ENCODE assay signal across 11 cellular contexts in the genomic region with DNA sequence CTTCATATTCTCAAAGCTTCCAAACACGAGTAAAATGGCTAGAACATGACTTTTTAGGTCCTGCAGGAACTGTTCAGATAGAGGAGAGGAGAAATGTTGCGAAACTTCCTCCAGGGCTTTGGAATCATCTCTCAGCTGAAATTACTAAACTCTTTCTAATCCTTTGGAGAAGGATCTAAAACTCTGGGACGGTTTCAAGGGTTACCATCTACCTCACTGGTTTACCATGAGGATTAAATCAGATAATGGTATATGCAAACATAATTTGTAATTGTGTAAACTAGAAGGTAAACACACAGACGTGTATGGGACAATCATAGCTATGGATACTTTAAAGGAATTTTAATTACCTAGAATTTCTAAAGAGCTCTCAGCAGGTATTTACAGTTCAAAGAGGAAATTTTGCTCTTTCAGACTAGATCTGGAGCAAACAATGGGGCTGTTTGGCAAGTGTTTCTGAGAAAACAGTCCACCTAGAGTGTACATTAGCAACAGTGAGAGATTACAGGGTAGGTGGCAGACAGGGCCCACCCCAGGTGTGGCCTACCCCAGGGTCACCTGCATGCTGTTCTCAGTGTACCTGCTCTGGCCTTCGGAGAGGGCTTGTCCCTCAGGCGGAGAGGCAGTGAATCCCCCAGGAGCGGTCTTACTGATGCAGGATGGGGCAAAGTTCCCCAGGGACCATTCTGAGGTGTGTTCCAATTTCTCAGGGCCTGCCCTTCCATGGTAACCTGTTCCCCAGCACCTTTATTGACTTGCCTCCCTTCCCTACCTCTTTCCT.
DNase-seq lines count a peak whose midpoint lies in the region; ATAC-seq and TF ChIP-seq lines count a peak whose summit lies in the region.
"Had no signal": no experiment of that assay in that cellular context is flagged by ENCODE, and none has a peak within 500 bp of the region (broad histone marks: within the 10 kb centered on the region; RNA-seq: fewer than 3 reads in every experiment).

No MANE protein-coding gene starts in this region.

- ATAC-seq in activated naive CD8-positive, alpha-beta T cell treated with anti-CD3 and anti-CD28 coated beads, Interleukin-2, amount 10 ng/mL, durations not matched to agents 7 days and 5 days (ENCODE audit: low read depth) = no peak
- ATAC-seq in WTC11 (no peak), HG03439 (IDR thresholded peaks at IDR 0.05; ENCODE audit: unreplicated experiment) (no peak)

- peak overlapping the region; percentile 24 for H3K27ac Mint-ChIP-seq in activated naive CD8-positive, alpha-beta T cell treated with anti-CD3 and anti-CD28 coated beads, Interleukin-2, amount 10 ng/mL, durations not matched to agents 7 days and 5 days
- H3K27ac Mint-ChIP-seq in activated naive CD8-positive, alpha-beta T cell treated with anti-CD3 and anti-CD28 coated beads for 36 hours = no peak overlapping the region
- H3K27ac Mint-ChIP-seq in WTC11 = no peak overlapping the region
- H3K27ac Mint-ChIP-seq: activated naive CD4-positive, alpha-beta T cell treated with anti-CD3 and anti-CD28 coated beads, Interleukin-2, amount 10 ng/mL, durations not matched to agents 7 days and 5 days had no signal

- H3K4me3 Mint-ChIP-seq in activated naive CD8-positive, alpha-beta T cell treated with anti-CD3 and anti-CD28 coated beads, Interleukin-2, amount 10 ng/mL, durations not matched to agents 7 days and 5 days = no peak overlapping the region
- no peak overlapping the region for H3K4me3 Mint-ChIP-seq in activated naive CD8-positive, alpha-beta T cell treated with anti-CD3 and anti-CD28 coated beads for 36 hours
- H3K4me3 Mint-ChIP-seq in WTC11 = no peak overlapping the region
- H3K4me3 Mint-ChIP-seq: activated naive CD4-positive, alpha-beta T cell treated with anti-CD3 and anti-CD28 coated beads, Interleukin-2, amount 10 ng/mL, durations not matched to agents 7 days and 5 days had no signal

- H3K27ac ChIP-seq in urinary bladder (ENCODE audit: low read depth) = peak overlapping the region; percentile 64

- H3K4me1 ChIP-seq in urinary bladder (ENCODE audit: insufficient read depth) = peaks cover 2% of the 10 kb centered on the region

- peaks cover 62% of the 10 kb centered on the region for H3K4me1 Mint-ChIP-seq in activated naive CD8-positive, alpha-beta T cell treated with anti-CD3 and anti-CD28 coated beads, Interleukin-2, amount 10 ng/mL, durations not matched to agents 7 days and 5 days
- peaks cover 42% of the 10 kb centered on the region for H3K4me1 Mint-ChIP-seq in activated naive CD8-positive, alpha-beta T cell treated with anti-CD3 and anti-CD28 coated beads for 36 hours
- peaks cover 58% of the 10 kb centered on the region for H3K4me1 Mint-ChIP-seq in WTC11

- WGBS in urinary bladder = 63% methylated on average over 7 of the region's 7 CpGs

- DNase-seq in activated naive CD8-positive, alpha-beta T cell treated with anti-CD3 and anti-CD28 coated beads, Interleukin-2, amount 10 ng/mL, durations not matched to agents 7 days and 5 days = no peak
- DNase-seq in activated naive CD8-positive, alpha-beta T cell treated with anti-CD3 and anti-CD28 coated beads for 36 hours = no peak
- DNase-seq in WTC11 (ENCODE audit: low spot score) (no peak), islet precursor cell (peak; percentile 81), NCI-H2029 treated with DMSO at 0.1 percent for 48 hours (lab: John Stamatoyannopoulos, UW) (no peak), A172 (ENCODE audit: low spot score) (no peak)
- DNase-seq: activated naive CD4-positive, alpha-beta T cell treated with anti-CD3 and anti-CD28 coated beads, Interleukin-2, amount 10 ng/mL, durations not matched to agents 7 days and 5 days; MM.1S had no signal

- CTCF ChIA-PET in WTC11 (lab: Charles Lee) = no interaction called here

- H3K36me3 Mint-ChIP-seq in activated naive CD8-positive, alpha-beta T cell treated with anti-CD3 and anti-CD28 coated beads, Interleukin-2, amount 10 ng/mL, durations not matched to agents 7 days and 5 days = peaks cover 1% of the 10 kb centered on the region
- no peaks in the 10 kb centered on the region for H3K36me3 Mint-ChIP-seq in activated naive CD8-positive, alpha-beta T cell treated with anti-CD3 and anti-CD28 coated beads for 36 hours
- no peaks in the 10 kb centered on the region for H3K36me3 Mint-ChIP-seq in WTC11

- TF ChIP-seq CTCF in WTC11 (IDR thresholded peaks at IDR 0.05) = no peak

- no peaks in the 10 kb centered on the region for H3K36me3 ChIP-seq in urinary bladder (ENCODE audit: insufficient read depth)

- H3K9me3 Mint-ChIP-seq in activated naive CD8-positive, alpha-beta T cell treated with anti-CD3 and anti-CD28 coated beads, Interleukin-2, amount 10 ng/mL, durations not matched to agents 7 days and 5 days = no peaks in the 10 kb centered on the region
- no peaks in the 10 kb centered on the region for H3K9me3 Mint-ChIP-seq in activated naive CD8-positive, alpha-beta T cell treated with anti-CD3 and anti-CD28 coated beads for 36 hours
- H3K9me3 Mint-ChIP-seq in WTC11 = no peaks in the 10 kb centered on the region
- H3K9me3 Mint-ChIP-seq: activated naive CD4-positive, alpha-beta T cell treated with anti-CD3 and anti-CD28 coated beads, Interleukin-2, amount 10 ng/mL, durations not matched to agents 7 days and 5 days had no signal

- H3K4me3 ChIP-seq in urinary bladder (ENCODE audit: low read depth, low read length) = no peak overlapping the region
- H3K4me3 ChIP-seq: lung had no signal

- POLR2A ChIA-PET in activated naive CD8-positive, alpha-beta T cell treated with anti-CD3 and anti-CD28 coated beads, Interleukin-2, amount 10 ng/mL, durations not matched to agents 7 days and 5 days (lab: Charles Lee) = interaction anchor here (0.7 to 1.4 kb wide), 2 partner anchors 60 to 186 kb away, joined by 3 to 5 read pairs; no protein-coding TSS in a partner anchor
- POLR2A ChIA-PET in WTC11 (lab: Charles Lee) = no interaction called here

- no peaks in the 10 kb centered on the region for H3K27me3 Mint-ChIP-seq in activated naive CD8-positive, alpha-beta T cell treated with anti-CD3 and anti-CD28 coated beads, Interleukin-2, amount 10 ng/mL, durations not matched to agents 7 days and 5 days
- H3K27me3 Mint-ChIP-seq in activated naive CD8-positive, alpha-beta T cell treated with anti-CD3 and anti-CD28 coated beads for 36 hours = no peaks in the 10 kb centered on the region
- H3K27me3 Mint-ChIP-seq in WTC11 (ENCODE audit: low read depth) = peaks cover 2% of the 10 kb centered on the region; the same call in 1 of the 2 replicates
- H3K27me3 Mint-ChIP-seq: activated naive CD4-positive, alpha-beta T cell treated with anti-CD3 and anti-CD28 coated beads, Interleukin-2, amount 10 ng/mL, durations not matched to agents 7 days and 5 days had no signal

TF ChIP-seq in WTC11, 78 proteins besides CTCF, POLR2A, EP300 and RAD21:
- TF ChIP-seq ARID4B (CRISPR knock-in tag; IDR thresholded peaks at IDR 0.05; ENCODE audit: borderline replicate concordance) (no peak), GABPB1 (CRISPR knock-in tag; IDR thresholded peaks at IDR 0.05) (peak; percentile 52; the same call in 1 of the 2 replicates)
